ENCODE assay signal across 18 cellular contexts in genomic region chr11:85922367-85922766, GRCh38.
DNase-seq lines count a peak whose midpoint lies in the region; ATAC-seq and TF ChIP-seq lines count a peak whose summit lies in the region.
"Had no signal": no experiment of that assay in that cellular context is flagged by ENCODE, and none has a peak within 500 bp of the region (broad histone marks: within the 10 kb centered on the region; RNA-seq: fewer than 3 reads in every experiment).

No MANE protein-coding gene starts in this region.

- no peak for TF ChIP-seq CTCF in brain microvascular endothelial cell (IDR thresholded peaks at IDR 0.05; ENCODE audit: low read depth, low read length, missing control alignments)
- no peak for TF ChIP-seq CTCF in stomach (IDR thresholded peaks at IDR 0.05)

- H3K4me1 ChIP-seq in HAP-1 (peaks cover 12% of the 10 kb centered on the region), stomach (no peaks in the 10 kb centered on the region)
- H3K4me1 ChIP-seq: heart left ventricle had no signal

- H3K4me1 Mint-ChIP-seq in activated CD8-positive, alpha-beta memory T cell treated with anti-CD3 and anti-CD28 coated beads, Interleukin-2, amount 10 ng/mL, durations not matched to agents 7 days and 5 days, result peaks cover 9% of the 10 kb centered on the region
- peaks cover 6% of the 10 kb centered on the region for H3K4me1 Mint-ChIP-seq in stimulated activated memory B cell treated with anti-CD40 and anti-IgM and Interleukin-4, amounts not matched to agents 10 μg/mL and 1 μg/mL and 100 μg/mL, for 72 hours

- TF ChIP-seq POLR2A in stomach (IDR thresholded peaks at IDR 0.05), result no peak

- H3K36me3 Mint-ChIP-seq in activated CD8-positive, alpha-beta memory T cell treated with anti-CD3 and anti-CD28 coated beads, Interleukin-2, amount 10 ng/mL, durations not matched to agents 7 days and 5 days, result no peaks in the 10 kb centered on the region
- H3K36me3 Mint-ChIP-seq in stimulated activated memory B cell treated with anti-CD40 and anti-IgM and Interleukin-4, amounts not matched to agents 10 μg/mL and 1 μg/mL and 100 μg/mL, for 72 hours, result no peaks in the 10 kb centered on the region

- in situ Hi-C loops in HAP-1 (cut with MboI; ENCODE audit: low sequenced_read_pairs) (no loop called here), brain microvascular endothelial cell (cut with HindIII; ENCODE audit: low pct_ligation_motif_present, low sequenced_read_pairs) (no loop called here)

- H3K27me3 ChIP-seq in HAP-1 (ENCODE audit: low read depth) (peaks cover 6% of the 10 kb centered on the region; the same call in 1 of the 2 replicates), brain microvascular endothelial cell (replicated peaks) (no peaks in the 10 kb centered on the region), stomach (no peaks in the 10 kb centered on the region)

- intact Hi-C loops in stomach (cut with DNase I; ENCODE audit: low total_unique reads), result no loop called here

- H3K4me3 ChIP-seq in HAP-1, result no peak overlapping the region
- no peak overlapping the region for H3K4me3 ChIP-seq in brain microvascular endothelial cell (ENCODE audit: low read depth, low read length)
- H3K4me3 ChIP-seq in stomach, result no peak overlapping the region
- H3K4me3 ChIP-seq: heart left ventricle, MG63 had no signal

- peaks cover 16% of the 10 kb centered on the region for H3K27me3 Mint-ChIP-seq in activated CD8-positive, alpha-beta memory T cell treated with anti-CD3 and anti-CD28 coated beads, Interleukin-2, amount 10 ng/mL, durations not matched to agents 7 days and 5 days
- peaks cover 18% of the 10 kb centered on the region for H3K27me3 Mint-ChIP-seq in stimulated activated memory B cell treated with anti-CD40 and anti-IgM and Interleukin-4, amounts not matched to agents 10 μg/mL and 1 μg/mL and 100 μg/mL, for 72 hours

- CTCF ChIA-PET in activated CD8-positive, alpha-beta memory T cell treated with anti-CD3 and anti-CD28 coated beads, Interleukin-2, amount 10 ng/mL, durations not matched to agents 7 days and 5 days (lab: Charles Lee), result no interaction called here

- no peak overlapping the region for H3K27ac Mint-ChIP-seq in activated CD8-positive, alpha-beta memory T cell treated with anti-CD3 and anti-CD28 coated beads, Interleukin-2, amount 10 ng/mL, durations not matched to agents 7 days and 5 days
- no peak overlapping the region for H3K27ac Mint-ChIP-seq in stimulated activated memory B cell treated with anti-CD40 and anti-IgM and Interleukin-4, amounts not matched to agents 10 μg/mL and 1 μg/mL and 100 μg/mL, for 72 hours
- H3K27ac Mint-ChIP-seq: CD4-positive, alpha-beta T cell; dendritic cell treated with granulocyte-macrophage colony-stimulating factor and Interleukin-4, amounts not matched to agents 40 ng/mL and 50 ng/mL, for 4 days had no signal

- DNase-seq in activated CD8-positive, alpha-beta memory T cell treated with anti-CD3 and anti-CD28 coated beads, Interleukin-2, amount 10 ng/mL, durations not matched to agents 7 days and 5 days, result no peak
- no peak for DNase-seq in activated CD8-positive, alpha-beta memory T cell treated with anti-CD3 and anti-CD28 coated beads, Interleukin-2, amount 50 U/mL, for 4 hours
- DNase-seq in HAP-1 (ENCODE audit: low spot score in 2 of 2) (no peak), brain microvascular endothelial cell (no peak), stomach (no peak)
- DNase-seq: activated CD4-positive, alpha-beta T cell treated with anti-CD3 and anti-CD28 coated beads, Interleukin-2, amount 50 U/mL, for 4 hours; activated effector memory CD4-positive, alpha-beta T cell treated with anti-CD3 and anti-CD28 coated beads, Interleukin-2, amount 50 U/mL, for 16 hours; CD4-positive, alpha-beta T cell; heart left ventricle; MG63; nucleus accumbens; SIG-M5; stimulated activated naive CD4-positive, alpha-beta T cell treated with Interleukin-2 at 50 U/mL for 16 hours; T1000 had no signal

- H3K9me3 ChIP-seq in HAP-1 (no peaks in the 10 kb centered on the region), stomach (no peaks in the 10 kb centered on the region)
- H3K9me3 ChIP-seq: heart left ventricle, MG63 had no signal

- no peak overlapping the region for H3K4me3 Mint-ChIP-seq in activated CD8-positive, alpha-beta memory T cell treated with anti-CD3 and anti-CD28 coated beads, Interleukin-2, amount 10 ng/mL, durations not matched to agents 7 days and 5 days
- H3K4me3 Mint-ChIP-seq in stimulated activated memory B cell treated with anti-CD40 and anti-IgM and Interleukin-4, amounts not matched to agents 10 μg/mL and 1 μg/mL and 100 μg/mL, for 72 hours, result no peak overlapping the region
- H3K4me3 Mint-ChIP-seq: CD4-positive, alpha-beta T cell; dendritic cell treated with granulocyte-macrophage colony-stimulating factor and Interleukin-4, amounts not matched to agents 40 ng/mL and 50 ng/mL, for 4 days had no signal

- no peak overlapping the region for H3K27ac ChIP-seq in brain microvascular endothelial cell
- H3K27ac ChIP-seq in stomach, result no peak overlapping the region
- H3K27ac ChIP-seq: heart left ventricle had no signal

- H3K9me3 Mint-ChIP-seq in activated CD8-positive, alpha-beta memory T cell treated with anti-CD3 and anti-CD28 coated beads, Interleukin-2, amount 10 ng/mL, durations not matched to agents 7 days and 5 days (ENCODE audit: low read depth), result no peaks in the 10 kb centered on the region
- H3K9me3 Mint-ChIP-seq in stimulated activated memory B cell treated with anti-CD40 and anti-IgM and Interleukin-4, amounts not matched to agents 10 μg/mL and 1 μg/mL and 100 μg/mL, for 72 hours, result peaks cover 2% of the 10 kb centered on the region
- H3K9me3 Mint-ChIP-seq: CD4-positive, alpha-beta T cell; dendritic cell treated with granulocyte-macrophage colony-stimulating factor and Interleukin-4, amounts not matched to agents 40 ng/mL and 50 ng/mL, for 4 days had no signal

- WGBS in stomach, 5 donors, result 85 to 100% (median 95%) methylated on average over 1 of the region's 1 CpG

- peak; percentile 36 for ATAC-seq in activated CD8-positive, alpha-beta memory T cell treated with anti-CD3 and anti-CD28 coated beads, Interleukin-2, amount 10 ng/mL, durations not matched to agents 7 days and 5 days
- ATAC-seq in GM21381 (IDR thresholded peaks at IDR 0.05; ENCODE audit: unreplicated experiment), result peak; percentile 93
- ATAC-seq in HG03159 (IDR thresholded peaks at IDR 0.05; ENCODE audit: unreplicated experiment), result peak; percentile 53
- peak; percentile 93 for ATAC-seq in stimulated activated memory B cell treated with anti-CD40 and anti-IgM and Interleukin-4, amounts not matched to agents 10 μg/mL and 1 μg/mL and 100 μg/mL, for 72 hours
- ATAC-seq: heart left ventricle had no signal

- no peaks in the 10 kb centered on the region for H3K36me3 ChIP-seq in HAP-1 (replicated peaks)
- no peaks in the 10 kb centered on the region for H3K36me3 ChIP-seq in brain microvascular endothelial cell (replicated peaks)
- H3K36me3 ChIP-seq in stomach, result no peaks in the 10 kb centered on the region
- H3K36me3 ChIP-seq: heart left ventricle, MG63 had no signal

- TF ChIP-seq EP300 in stomach (IDR thresholded peaks at IDR 0.05), result no peak

Comparison
In these comparisons a context has a peak if more than half of its experiments do, and no peak if none do; other contexts are left out.
1. ATAC-seq: peak in every context shown above with its lines; median percentile 93 in GM21381; 93 in stimulated activated memory B cell treated with anti-CD40 and anti-IgM and Interleukin-4, amounts not matched to agents 10 μg/mL and 1 μg/mL and 100 μg/mL, for 72 hours; 53 in HG03159; 36 in activated CD8-positive, alpha-beta memory T cell treated with anti-CD3 and anti-CD28 coated beads, Interleukin-2, amount 10 ng/mL, durations not matched to agents 7 days and 5 days.